ENCODE assay signal across 12 cellular contexts in genomic region chr4:147714575-147715401, GRCh38. TPM values are rescaled to one million over a fixed set of nuclear protein-coding genes. Genes with fewer than 3 reads are reported as not detected.
A peak's percentile ranks its signal among the peaks of the same experiment; 100 is the strongest.
DNase-seq lines count a peak whose midpoint lies in the region; ATAC-seq and TF ChIP-seq lines count a peak whose summit lies in the region.
"Had no signal": no experiment of that assay in that cellular context is flagged by ENCODE, and none has a peak within 500 bp of the region (broad histone marks: within the 10 kb centered on the region; RNA-seq: fewer than 3 reads in every experiment).

No MANE protein-coding gene starts in this region.

- no peak overlapping the region for H3K4me2 ChIP-seq in GM23338

- no peak for TF ChIP-seq CTCF in GM23338 (conservative IDR thresholded peaks at IDR 0.05; ENCODE audit: low read depth in 2 of 2)
- no peak for TF ChIP-seq CTCF in gastroesophageal sphincter (IDR thresholded peaks at IDR 0.05)

- no peak overlapping the region for H3K4me3 ChIP-seq in GM23338
- no peak overlapping the region for H3K4me3 ChIP-seq in gastroesophageal sphincter
- no peak overlapping the region for H3K4me3 ChIP-seq in subcutaneous abdominal adipose tissue (ENCODE audit: low read depth in 1 of 5, low read length in 5 of 5)

- H3K27me3 ChIP-seq in GM23338 (ENCODE audit: insufficient read depth) (no peaks in the 10 kb centered on the region), gastroesophageal sphincter (no peaks in the 10 kb centered on the region), subcutaneous abdominal adipose tissue (ENCODE audit: control insufficient read depth in 5 of 5, insufficient read depth in 4 of 5, low read length in 5 of 5) (no peaks in the 10 kb centered on the region)

- ATAC-seq in GM23338 (no peak), gastroesophageal sphincter (peak; percentile 94), T-cell (replicated peaks in 1 of 4) (no peak), GM18873 (IDR thresholded peaks at IDR 0.05; ENCODE audit: low FRiP score, unreplicated experiment) (no peak), HG03432 (IDR thresholded peaks at IDR 0.05; ENCODE audit: unreplicated experiment) (no peak)

- peak overlapping the region; percentile 56; the same call in 1 of the 2 replicates for H2AFZ ChIP-seq in GM23338

- no peaks in the 10 kb centered on the region for H3F3A ChIP-seq in GM23338 (replicated peaks; ENCODE audit: low read depth)

- H3K4me1 ChIP-seq in GM23338 (ENCODE audit: insufficient read depth) (no peaks in the 10 kb centered on the region), gastroesophageal sphincter (peaks cover 0 to 8% (median 5%) of the 10 kb centered on the region in 3 donors), subcutaneous abdominal adipose tissue (ENCODE audit: control insufficient read depth in 5 of 5, insufficient read depth in 5 of 5, low read length in 5 of 5) (peaks cover 0 to 18% (median 8%) of the 10 kb centered on the region in 5 donors)

- no peaks in the 10 kb centered on the region for H3K79me2 ChIP-seq in GM23338 (replicated peaks; ENCODE audit: insufficient read depth)

- no peak for TF ChIP-seq POLR2A in gastroesophageal sphincter (IDR thresholded peaks at IDR 0.05)

- H3K36me3 Mint-ChIP-seq in GM23338 (ENCODE audit: low read depth) (no peaks in the 10 kb centered on the region), T-cell (no peaks in the 10 kb centered on the region)

- CTCF ChIA-PET in T-cell (lab: Charles Lee), result interaction anchor here in 1 of 2 donors (0.7 kb wide), 1 partner anchor 27 kb away, joined by 3 read pairs; no protein-coding TSS in a partner anchor

- POLR2A ChIA-PET in T-cell (lab: Charles Lee), result interaction anchor here in 1 of 2 donors (0.6 kb wide), 1 partner anchor 11 kb away, joined by 12 read pairs; no protein-coding TSS in a partner anchor

- no peaks in the 10 kb centered on the region; the same call in 2 of the 3 replicates for H3K4me1 Mint-ChIP-seq in GM23338
- no peaks in the 10 kb centered on the region for H3K4me1 Mint-ChIP-seq in T-cell

- no peak overlapping the region for H3K9ac ChIP-seq in subcutaneous abdominal adipose tissue (ENCODE audit: low read length in 5 of 5)

- no peak for DNase-seq in GM23338 (ENCODE audit: low spot score)
- peak; percentile 86 for DNase-seq in amniotic epithelial cell (ENCODE audit: low read depth)
- no peak for DNase-seq in T-cell
- no peak for DNase-seq in HuH-7 (ENCODE audit: low spot score)
- DNase-seq: activated naive CD4-positive, alpha-beta T cell treated with Interleukin-2 at 50 U/mL for 16 hours; islet precursor cell; RPMI8226; stimulated activated CD4-positive, alpha-beta T cell treated with anti-CD3 and anti-CD28 coated beads, Interleukin-4, amount 100 ng/mL, for 4 hours had no signal

- no peaks in the 10 kb centered on the region for H4K20me1 ChIP-seq in GM23338 (replicated peaks; ENCODE audit: insufficient read depth)

- no peaks in the 10 kb centered on the region for H3K27me3 Mint-ChIP-seq in GM23338 (ENCODE audit: insufficient read depth, low read depth, poor library complexity)
- H3K27me3 Mint-ChIP-seq in T-cell, result peaks cover 0 to 9% of the 10 kb centered on the region in 2 donors

- no peak overlapping the region for H3K4me3 Mint-ChIP-seq in GM23338
- H3K4me3 Mint-ChIP-seq in T-cell, result no peak overlapping the region

- H3K27ac Mint-ChIP-seq in GM23338 (no peak overlapping the region), T-cell (no peak overlapping the region)

- 86 to 93% methylated on average over 3 to 8 of the region's 8 CpGs for WGBS in gastroesophageal sphincter (ENCODE audit: low coverage in 1 of 2), 2 donors

- H3K9me3 Mint-ChIP-seq in GM23338 (no peaks in the 10 kb centered on the region), T-cell (no peaks in the 10 kb centered on the region)

- H3K9me3 ChIP-seq in gastroesophageal sphincter (no peaks in the 10 kb centered on the region), subcutaneous abdominal adipose tissue (ENCODE audit: control insufficient read depth in 5 of 5, low read length in 5 of 5) (no peaks in the 10 kb centered on the region)

- H3K9me2 ChIP-seq in GM23338 (ENCODE audit: insufficient read depth), result no peaks in the 10 kb centered on the region

- H3K36me3 ChIP-seq in GM23338 (ENCODE audit: insufficient read depth) (no peaks in the 10 kb centered on the region), gastroesophageal sphincter (no peaks in the 10 kb centered on the region), subcutaneous abdominal adipose tissue (ENCODE audit: control insufficient read depth in 5 of 5, insufficient read depth in 5 of 5, low read length in 5 of 5) (no peaks in the 10 kb centered on the region)

- no peak overlapping the region for H3K27ac ChIP-seq in GM23338 (ENCODE audit: low read depth)
- H3K27ac ChIP-seq in gastroesophageal sphincter, result peak overlapping the region in 2 of 4 donors; percentile 16 to 45
- peak overlapping the region; percentile 68 for H3K27ac ChIP-seq in subcutaneous abdominal adipose tissue (ENCODE audit: low read depth, low read length)

- no peak for TF ChIP-seq EP300 in gastroesophageal sphincter (IDR thresholded peaks at IDR 0.05)

TF ChIP-seq in GM23338, 12 proteins besides CTCF, POLR2A, EP300 and RAD21:
- TF ChIP-seq CREB1 (CRISPR knock-in tag; IDR thresholded peaks at IDR 0.05; ENCODE audit: low read depth) (no peak), EZH2 (IDR thresholded peaks at IDR 0.05; ENCODE audit: low read depth, unreplicated experiment) (no peak)

RNA-seq across cellular contexts. Expression of gene ARHGAP10, which starts 17.1 kb away (rescaled TPM):
- 4.6 and 5.1 TPM in 2 replicates for total RNA-seq in GM23338 (2014; rRNA removed; shearing (Covaris generic))
- 4.6 and 6.3 TPM in 2 replicates for polyA plus RNA-seq in GM23338 (2016; fragmentation: Nextera tagmentation; extraction: Ambion mirVana)
- 100 to 1,000 TPM; 153 to 404 (median 215) TPM for total RNA-seq in gastroesophageal sphincter
- 1 to 10 TPM; 6.2 to 7.7 (median 6.8) TPM for total RNA-seq in T-cell

RNA-seq across cellular contexts. Expression of gene PRMT9, which starts 30.8 kb away (rescaled TPM):
- total RNA-seq in GM23338 (2014; rRNA removed; shearing (Covaris generic)), result 11.2 and 13.1 TPM in 2 replicates
- polyA plus RNA-seq in GM23338 (2016; fragmentation: Nextera tagmentation; extraction: Ambion mirVana), result 6.4 and 7.6 TPM in 2 replicates
- total RNA-seq in gastroesophageal sphincter (10 to 100 TPM in 2 of 4 donors, 1 to 10 TPM in 2; 5.3 to 10.7 (median 9.0) TPM), T-cell (10 to 100 TPM in 3 of 5 donors, 1 to 10 TPM in 2; 9.8 to 17.3 (median 12.3) TPM)

Comparison
In these comparisons a context has a peak if more than half of its experiments do, and no peak if none do; other contexts are left out.
1. RNA of gene ARHGAP10, which starts 17.1 kb away (total RNA-seq): 153 to 404 TPM in gastroesophageal sphincter; 6.2 to 7.7 TPM in T-cell and 4.6 to 5.1 TPM in GM23338; every median in the first group is over 10 times any median in the second.